ENCODE assay signal across 12 cellular contexts in the genomic region with DNA sequence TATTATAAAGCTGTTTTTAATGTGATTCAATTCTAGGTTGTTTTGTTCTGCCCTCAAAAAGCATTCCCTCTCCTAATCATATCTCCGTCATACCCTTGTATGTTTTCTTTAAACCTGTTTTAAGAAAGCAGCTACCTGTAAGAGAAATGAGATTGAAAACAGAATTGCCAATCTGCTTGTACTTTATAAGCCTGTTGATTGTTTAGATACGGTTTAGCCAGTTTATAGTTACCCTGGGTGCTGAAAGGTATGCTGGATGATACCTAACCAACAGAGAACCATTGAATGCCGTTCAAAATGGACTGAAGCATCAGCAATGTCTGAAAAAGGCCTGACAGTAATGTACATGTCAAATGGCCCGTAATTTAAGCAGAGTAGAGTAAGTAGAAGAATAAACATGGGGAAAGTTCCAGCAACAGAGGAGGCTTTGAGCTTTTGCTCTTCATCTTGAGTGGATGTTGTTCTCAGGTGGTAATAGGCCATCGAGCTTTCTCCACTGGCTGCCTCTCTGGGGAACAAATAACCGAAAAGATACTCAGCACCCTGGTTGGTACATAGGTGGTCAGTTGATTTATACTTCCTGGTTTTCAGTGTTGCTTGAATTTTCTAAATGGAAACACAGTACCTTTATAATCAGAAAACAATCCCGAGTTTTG. TPM values are rescaled to one million over a fixed set of nuclear protein-coding genes. Genes with fewer than 3 reads are reported as not detected.
DNase-seq lines count a peak whose midpoint lies in the region; ATAC-seq, FAIRE-seq and TF ChIP-seq lines count a peak whose summit lies in the region.
"Had no signal": no experiment of that assay in that cellular context is flagged by ENCODE, and none has a peak within 500 bp of the region (broad histone marks: within the 10 kb centered on the region; RNA-seq: fewer than 3 reads in every experiment).

No MANE protein-coding gene starts in this region.

- H3K79me2 ChIP-seq in OCI-LY1 (ENCODE audit: insufficient read depth, low read length): peaks cover 6% of the 10 kb centered on the region

- H3K27me3 ChIP-seq in OCI-LY1 (ENCODE audit: insufficient read depth, low read length): no peaks in the 10 kb centered on the region
- no peaks in the 10 kb centered on the region for H3K27me3 ChIP-seq in WERI-Rb-1 (ENCODE audit: insufficient read depth, low read depth, severe bottlenecking)
- H3K27me3 ChIP-seq: esophagus squamous epithelium had no signal

- peaks cover 10% of the 10 kb centered on the region; the same call in 1 of the 2 replicates for H3K36me3 ChIP-seq in OCI-LY1 (ENCODE audit: insufficient read depth, low read length)
- no peaks in the 10 kb centered on the region for H3K36me3 ChIP-seq in WERI-Rb-1

- peak overlapping the region; percentile 5; the same call in 1 of the 2 replicates for H3K4me2 ChIP-seq in OCI-LY1 (ENCODE audit: low read length)

- intact Hi-C loops in left colon (cut with DNase I, micrococcal nuclease): no loop called here

- H3K27ac ChIP-seq in OCI-LY1 (ENCODE audit: low read depth, low read length, poor library complexity, severe bottlenecking) (peak overlapping the region; percentile 23), WERI-Rb-1 (no peak overlapping the region)

- no peaks in the 10 kb centered on the region for H3K27me3 Mint-ChIP-seq in activated naive CD8-positive, alpha-beta T cell
- H3K27me3 Mint-ChIP-seq in activated naive CD8-positive, alpha-beta T cell treated with anti-CD3 and anti-CD28 coated beads for 36 hours: no peaks in the 10 kb centered on the region

- peaks cover 84% of the 10 kb centered on the region for H3K4me1 Mint-ChIP-seq in activated naive CD8-positive, alpha-beta T cell (ENCODE audit: low read depth)
- peaks cover 60% of the 10 kb centered on the region for H3K4me1 Mint-ChIP-seq in activated naive CD8-positive, alpha-beta T cell treated with anti-CD3 and anti-CD28 coated beads for 36 hours

- peaks cover 29% of the 10 kb centered on the region for H3K4me1 ChIP-seq in OCI-LY1 (ENCODE audit: insufficient read depth, low read length, severe bottlenecking)

- H3K9me3 Mint-ChIP-seq in activated naive CD8-positive, alpha-beta T cell (ENCODE audit: low read depth): no peaks in the 10 kb centered on the region
- H3K9me3 Mint-ChIP-seq in activated naive CD8-positive, alpha-beta T cell treated with anti-CD3 and anti-CD28 coated beads for 36 hours: no peaks in the 10 kb centered on the region

- H3K9me2 ChIP-seq in OCI-LY1 (ENCODE audit: low read depth, low read length): no peaks in the 10 kb centered on the region

- peak overlapping the region; percentile 22 for H3K27ac Mint-ChIP-seq in activated naive CD8-positive, alpha-beta T cell
- H3K27ac Mint-ChIP-seq in activated naive CD8-positive, alpha-beta T cell treated with anti-CD3 and anti-CD28 coated beads for 36 hours: no peak overlapping the region

- H2AFZ ChIP-seq in OCI-LY1 (ENCODE audit: low read length): no peak overlapping the region

- DNase-seq in activated naive CD8-positive, alpha-beta T cell treated with anti-CD3 and anti-CD28 coated beads for 36 hours: no peak
- no peak for DNase-seq in left colon
- no peak for DNase-seq in urothelium cell line (ENCODE audit: low spot score)
- no peak for DNase-seq in WERI-Rb-1
- no peak for DNase-seq in stimulated activated CD4-positive, alpha-beta T cell treated with anti-CD3 and anti-CD28 coated beads, Interleukin-4, amount 100 ng/mL, for 24 hours
- no peak for DNase-seq in 8988T
- DNase-seq: activated CD4-positive, alpha-beta T cell treated with anti-CD3 and anti-CD28 coated beads for 48 hours; esophagus squamous epithelium; NCI-H1694 treated with DMSO at 0.1 percent for 48 hours had no signal

- H3K4me3 Mint-ChIP-seq in activated naive CD8-positive, alpha-beta T cell: peak overlapping the region; percentile 25
- no peak overlapping the region for H3K4me3 Mint-ChIP-seq in activated naive CD8-positive, alpha-beta T cell treated with anti-CD3 and anti-CD28 coated beads for 36 hours

- peak; percentile 23 for ATAC-seq in left colon

- H3K36me3 Mint-ChIP-seq in activated naive CD8-positive, alpha-beta T cell: peaks cover 9% of the 10 kb centered on the region
- peaks cover 22% of the 10 kb centered on the region for H3K36me3 Mint-ChIP-seq in activated naive CD8-positive, alpha-beta T cell treated with anti-CD3 and anti-CD28 coated beads for 36 hours

- H3F3A ChIP-seq in OCI-LY1 (ENCODE audit: insufficient read depth, low read length): no peaks in the 10 kb centered on the region

- FAIRE-seq in urothelium cell line (lab: Jason Lieb, UNC): peak; percentile 81
- FAIRE-seq: H54 had no signal

- H3K9ac ChIP-seq in OCI-LY1 (ENCODE audit: low read length): no peak overlapping the region

- H4K20me1 ChIP-seq in OCI-LY1 (ENCODE audit: insufficient read depth, low read length): no peaks in the 10 kb centered on the region

- no peak overlapping the region for H3K4me3 ChIP-seq in OCI-LY1 (ENCODE audit: low read depth, low read length, poor library complexity, severe bottlenecking)
- no peak overlapping the region for H3K4me3 ChIP-seq in WERI-Rb-1 (ENCODE audit: low read depth, low read length)
- H3K4me3 ChIP-seq: esophagus squamous epithelium had no signal

- TF ChIP-seq CTCF in OCI-LY1 (IDR thresholded peaks at IDR 0.05; ENCODE audit: low read length) (no peak), WERI-Rb-1 (IDR thresholded peaks at IDR 0.05; ENCODE audit: low read depth, low read length) (no peak)

- H3K9me3 ChIP-seq in OCI-LY1 (ENCODE audit: low read length) (no peaks in the 10 kb centered on the region), WERI-Rb-1 (ENCODE audit: severe bottlenecking) (no peaks in the 10 kb centered on the region)
- H3K9me3 ChIP-seq: esophagus squamous epithelium had no signal

RNA-seq across cellular contexts. Expression of gene PTPN1, which starts 27.5 kb away (rescaled TPM):
- total RNA-seq in activated naive CD8-positive, alpha-beta T cell treated with anti-CD3 and anti-CD28 coated beads for 36 hours: 10 to 100 TPM; 53.0 to 54.0 TPM
- 10 to 100 TPM; 31.3 to 33.9 TPM for total RNA-seq in left colon
